Comparison of ENCODE assay signal across 34 cellular contexts in the genomic region with DNA sequence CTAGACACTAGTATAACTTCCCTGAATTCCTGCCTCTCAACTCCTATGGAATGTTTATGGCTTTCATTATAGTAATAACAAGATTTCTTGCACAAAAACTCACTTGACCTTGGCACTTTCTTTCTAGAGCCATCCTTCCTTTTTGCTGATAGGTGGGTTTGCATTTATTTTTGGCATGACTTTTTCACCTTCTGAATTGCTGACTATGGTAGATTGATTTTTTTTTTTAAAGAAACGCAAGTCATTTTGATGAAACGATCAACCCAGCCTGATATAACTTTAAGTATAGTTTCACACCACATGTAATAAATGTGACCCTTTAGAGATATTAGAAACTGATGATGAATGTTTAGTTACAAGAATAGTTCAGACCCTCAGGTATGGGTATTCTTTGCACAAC.
"Had no signal": no experiment of that assay in that cellular context is flagged by ENCODE, and none has a peak within 500 bp of the region (broad histone marks: within the 10 kb centered on the region; RNA-seq: fewer than 3 reads in every experiment).

No MANE protein-coding gene starts in this region.

- H3K36me3 ChIP-seq: ascending aorta, breast epithelium had no signal

- H3K9me3 Mint-ChIP-seq: activated B cell treated with CpG ODN at 0.5 μM for 24 hours; activated CD4-positive, alpha-beta memory T cell treated with anti-CD3 and anti-CD28 coated beads, Interleukin-2, amount 10 ng/mL, durations not matched to agents 7 days and 5 days; activated naive CD4-positive, alpha-beta T cell treated with anti-CD3 and anti-CD28 coated beads, Interleukin-2, amount 10 ng/mL, durations not matched to agents 7 days and 5 days; activated naive CD8-positive, alpha-beta T cell treated with anti-CD3 and anti-CD28 coated beads for 36 hours had no signal

- H2AFZ ChIP-seq: PC-9 had no signal

- H3K9me3 ChIP-seq: ascending aorta, body of pancreas, breast epithelium had no signal

- H3K4me3 Mint-ChIP-seq: activated B cell treated with CpG ODN at 0.5 μM for 24 hours; activated CD4-positive, alpha-beta memory T cell treated with anti-CD3 and anti-CD28 coated beads, Interleukin-2, amount 10 ng/mL, durations not matched to agents 7 days and 5 days; activated CD8-positive, alpha-beta memory T cell treated with anti-CD3 and anti-CD28 coated beads, Interleukin-2, amount 10 ng/mL, durations not matched to agents 7 days and 5 days; activated naive CD4-positive, alpha-beta T cell treated with anti-CD3 and anti-CD28 coated beads, Interleukin-2, amount 10 ng/mL, durations not matched to agents 7 days and 5 days; activated naive CD8-positive, alpha-beta T cell treated with anti-CD3 and anti-CD28 coated beads for 36 hours had no signal

- H3K27me3 ChIP-seq: ascending aorta, body of pancreas, breast epithelium had no signal

- H3K4me1 ChIP-seq: body of pancreas had no signal

- H3K27ac ChIP-seq: ascending aorta, body of pancreas, PC-9, RWPE1, VCaP had no signal

- H3K27ac Mint-ChIP-seq: activated B cell treated with CpG ODN at 0.5 μM for 24 hours; activated CD4-positive, alpha-beta memory T cell treated with anti-CD3 and anti-CD28 coated beads, Interleukin-2, amount 10 ng/mL, durations not matched to agents 7 days and 5 days; activated CD8-positive, alpha-beta memory T cell treated with anti-CD3 and anti-CD28 coated beads, Interleukin-2, amount 10 ng/mL, durations not matched to agents 7 days and 5 days; activated naive CD4-positive, alpha-beta T cell treated with anti-CD3 and anti-CD28 coated beads, Interleukin-2, amount 10 ng/mL, durations not matched to agents 7 days and 5 days; activated naive CD8-positive, alpha-beta T cell treated with anti-CD3 and anti-CD28 coated beads for 36 hours had no signal

- H3K36me3 Mint-ChIP-seq: activated CD8-positive, alpha-beta memory T cell treated with anti-CD3 and anti-CD28 coated beads, Interleukin-2, amount 10 ng/mL, durations not matched to agents 7 days and 5 days; activated naive CD4-positive, alpha-beta T cell treated with anti-CD3 and anti-CD28 coated beads, Interleukin-2, amount 10 ng/mL, durations not matched to agents 7 days and 5 days; activated naive CD8-positive, alpha-beta T cell treated with anti-CD3 and anti-CD28 coated beads for 36 hours had no signal

- H3K4me2 ChIP-seq: PC-9 had no signal

- H3K4me3 ChIP-seq: ascending aorta, body of pancreas, PC-9 had no signal

- H3K4me1 Mint-ChIP-seq: activated CD4-positive, alpha-beta memory T cell treated with anti-CD3 and anti-CD28 coated beads, Interleukin-2, amount 10 ng/mL, durations not matched to agents 7 days and 5 days; activated CD8-positive, alpha-beta memory T cell treated with anti-CD3 and anti-CD28 coated beads, Interleukin-2, amount 10 ng/mL, durations not matched to agents 7 days and 5 days; activated naive CD4-positive, alpha-beta T cell treated with anti-CD3 and anti-CD28 coated beads, Interleukin-2, amount 10 ng/mL, durations not matched to agents 7 days and 5 days; activated naive CD8-positive, alpha-beta T cell treated with anti-CD3 and anti-CD28 coated beads for 36 hours had no signal

- DNase-seq: activated B cell treated with CpG ODN at 0.5 μM for 24 hours; activated CD4-positive, alpha-beta memory T cell treated with anti-CD3 and anti-CD28 coated beads, Interleukin-2, amount 10 ng/mL, durations not matched to agents 7 days and 5 days; activated CD4-positive, alpha-beta T cell treated with anti-CD3 and anti-CD28 coated beads for 4 hours; activated CD4-positive, alpha-beta T cell treated with anti-CD3 and anti-CD28 coated beads, Interleukin-2, amount 50 U/mL, for 1 hour; activated CD4-positive, CD25-positive, alpha-beta regulatory T cell treated with anti-CD3 and anti-CD28 coated beads, Interleukin-2, amount 50 U/mL, for 72 hours; activated CD8-positive, alpha-beta memory T cell treated with anti-CD3 and anti-CD28 coated beads for 24 hours; activated CD8-positive, alpha-beta memory T cell treated with anti-CD3 and anti-CD28 coated beads, Interleukin-2, amount 10 ng/mL, durations not matched to agents 7 days and 5 days; activated CD8-positive, alpha-beta memory T cell treated with anti-CD3 and anti-CD28 coated beads, Interleukin-2, amount 50 U/mL, for 48 hours; activated effector memory CD4-positive, alpha-beta T cell treated with Interleukin-2 at 50 U/mL for 16 hours; activated naive CD4-positive, alpha-beta T cell treated with anti-CD3 and anti-CD28 coated beads, Interleukin-2, amount 10 ng/mL, durations not matched to agents 7 days and 5 days; activated naive CD8-positive, alpha-beta T cell treated with anti-CD3 and anti-CD28 coated beads for 36 hours; activated T-cell treated with anti-CD3 and anti-CD28 coated beads, Interleukin-2, amount 50 U/mL, for 48 hours; Kasumi-1; KG1; MM.1S; MV-4-11; NCI-H1092; NCI-H1436 treated with DMSO at 0.1 percent for 48 hours; NCI-H1694 treated with DMSO at 0.1 percent for 48 hours; NCI-H2029; NCI-H510A; NCI-H526; NCI-H748 treated with DMSO at 0.1 percent for 48 hours; NK-92 treated with Interleukin-12 subunit alpha and Interleukin-12 subunit beta, amount 100 ng/mL, for 24 hours; PC-9; SIG-M5; T-helper 1 cell; T-helper 2 cell; T-helper 9 cell had no signal
